ENCODE assay signal across 1 cellular context in the genomic region with DNA sequence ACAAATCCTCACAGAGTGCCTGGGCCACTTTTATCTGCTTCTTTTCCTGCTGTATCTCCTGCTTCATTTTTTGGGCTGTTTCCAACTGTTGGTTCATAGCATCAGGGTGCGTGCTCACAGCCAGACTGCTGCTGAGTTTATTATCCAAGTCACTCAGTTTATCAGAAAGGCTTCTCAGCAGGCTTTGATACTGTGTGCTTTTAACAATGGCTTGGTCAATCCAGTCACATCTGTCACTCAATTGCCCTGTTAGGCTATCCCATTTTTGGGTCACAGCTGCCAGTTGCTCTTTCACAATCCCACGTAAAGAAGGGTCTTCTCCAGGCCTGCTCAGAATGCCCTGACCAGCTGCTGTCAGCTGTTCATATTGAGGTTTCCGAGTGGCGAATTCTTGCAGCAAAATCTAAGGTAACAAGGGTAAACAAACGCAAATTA.
TF ChIP-seq lines count a peak whose summit lies in the region.

No MANE protein-coding gene starts in this region.

TF ChIP-seq in IMR-90, 13 proteins besides CTCF, POLR2A, EP300 and RAD21 (continued from another document):
- TF ChIP-seq, protein P1, sequence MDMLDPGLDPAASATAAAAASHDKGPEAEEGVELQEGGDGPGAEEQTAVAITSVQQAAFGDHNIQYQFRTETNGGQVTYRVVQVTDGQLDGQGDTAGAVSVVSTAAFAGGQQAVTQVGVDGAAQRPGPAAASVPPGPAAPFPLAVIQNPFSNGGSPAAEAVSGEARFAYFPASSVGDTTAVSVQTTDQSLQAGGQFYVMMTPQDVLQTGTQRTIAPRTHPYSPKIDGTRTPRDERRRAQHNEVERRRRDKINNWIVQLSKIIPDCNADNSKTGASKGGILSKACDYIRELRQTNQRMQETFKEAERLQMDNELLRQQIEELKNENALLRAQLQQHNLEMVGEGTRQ (IDR thresholded peaks at IDR 0.05; ENCODE audit: low read depth, low read length) = no peak
- no peak for TF ChIP-seq NFE2L2 (IDR thresholded peaks at IDR 0.05; ENCODE audit: low read depth, low read length)
- no peak for TF ChIP-seq CHD1 (IDR thresholded peaks at IDR 0.05; ENCODE audit: low read depth, low read length)
- TF ChIP-seq MAZ (IDR thresholded peaks at IDR 0.05; ENCODE audit: borderline replicate concordance, low read depth, low read length) = no peak
TF ChIP-seq in IMR-90: peak in this region for 0.
